In genomic region chr17:3469529-3469928, GRCh38 we compare ENCODE assay signal across 9 cellular contexts. TPM values are rescaled to one million over a fixed set of nuclear protein-coding genes. Genes with fewer than 3 reads are reported as not detected.
"Had no signal": no experiment of that assay in that cellular context is flagged by ENCODE, and none has a peak within 500 bp of the region (broad histone marks: within the 10 kb centered on the region; RNA-seq: fewer than 3 reads in every experiment).

No MANE protein-coding gene starts in this region.

- FAIRE-seq: G401.6, GM12878, GM12891, GM12892, GM18507, GM19239 had no signal

- H3K4me3 ChIP-seq: GM12878 had no signal

- ATAC-seq: GM12878 had no signal

- DNase-seq: GDM1, GF-D8 had no signal

RNA-seq across cellular contexts. Expression of gene SPATA22, which starts 2.1 kb away (rescaled TPM):
- total RNA-seq: G401, GM12878 had no signal
- polyA plus RNA-seq: GM12878 had no signal

RNA-seq across cellular contexts. Expression of gene ASPA, which starts 6.3 kb away (rescaled TPM):
- total RNA-seq: G401, GM12878 had no signal

RNA-seq across cellular contexts. Expression of gene OR1E2, which starts 35.9 kb away (rescaled TPM):
- total RNA-seq: G401, GM12878 had no signal
- polyA plus RNA-seq: GM12878 had no signal

RNA-seq across cellular contexts. Expression of gene OR3A3, which starts 58.4 kb away (rescaled TPM):
- total RNA-seq: G401, GM12878 had no signal
